Comparison of ENCODE assay signal across 26 cellular contexts in genomic region chr7:38189256-38189938, GRCh38. TPM values are rescaled to one million over a fixed set of nuclear protein-coding genes. Genes with fewer than 3 reads are reported as not detected.
DNase-seq lines count a peak whose midpoint lies in the region; FAIRE-seq and TF ChIP-seq lines count a peak whose summit lies in the region.
"Had no signal": no experiment of that assay in that cellular context is flagged by ENCODE, and none has a peak within 500 bp of the region (broad histone marks: within the 10 kb centered on the region; RNA-seq: fewer than 3 reads in every experiment).

No MANE protein-coding gene starts in this region.

- no peak overlapping the region for H3K4me3 ChIP-seq in BLaER1
- H3K4me3 ChIP-seq: ascending aorta, HAP-1, lower lobe of right lung, upper lobe of right lung had no signal

- no peak for DNase-seq in HFFc6
- DNase-seq in RCC 7860 (ENCODE audit: low spot score): no peak
- DNase-seq in kidney tubule cell (ENCODE audit: low spot score): peak; percentile 31
- DNase-seq in G401 (ENCODE audit: low spot score): no peak
- no peak for DNase-seq in HuH-7.5 (ENCODE audit: low spot score)
- DNase-seq in NCI-H1417 treated with DMSO at 0.1 percent for 48 hours (lab: John Stamatoyannopoulos, UW): no peak
- DNase-seq in 8988T: no peak
- DNase-seq: ACHN; activated CD4-positive, alpha-beta T cell treated with anti-CD3 and anti-CD28 coated beads for 4 hours; DMS153; effector CD8-positive, alpha-beta T cell; foreskin melanocyte; hippocampal formation; lower lobe of right lung; NCI-H146; NCI-H2227 treated with DMSO at 0.1 percent for 48 hours; stimulated activated CD8-positive, alpha-beta memory T cell treated with anti-CD3 and anti-CD28 coated beads, Interleukin-4, amount 100 ng/mL, for 48 hours; T-helper 1 cell; upper lobe of right lung had no signal

- H3K4me3 Mint-ChIP-seq in HFFc6: no peak overlapping the region
- H3K4me3 Mint-ChIP-seq: activated T-helper 1 cell treated with anti-CD3 and anti-CD28 coated beads, Interleukin-12 subunit alpha, Interleukin-12 subunit beta, Interleukin-2, Interleukin-4 antibody, amounts not matched to agents 30 ng/mL and 10 ng/mL and 1 ng/mL, durations not matched to agents 14 hours and 24 hours and 36 hours had no signal

- peaks cover 38% of the 10 kb centered on the region for H3K4me1 ChIP-seq in BLaER1

- H3K36me3 ChIP-seq in BLaER1: no peaks in the 10 kb centered on the region; the same call in 1 of the 2 replicates
- H3K36me3 ChIP-seq: ascending aorta, HAP-1, lower lobe of right lung, upper lobe of right lung had no signal

- peak overlapping the region; percentile 14; the same call in 1 of the 2 replicates for H3K27ac Mint-ChIP-seq in HFFc6
- H3K27ac Mint-ChIP-seq: activated naive CD4-positive, alpha-beta T cell treated with anti-CD3 and anti-CD28 coated beads, Interleukin-2, amount 50 U/mL, for 72 hours; activated T-helper 1 cell treated with anti-CD3 and anti-CD28 coated beads, Interleukin-12 subunit alpha, Interleukin-12 subunit beta, Interleukin-2, Interleukin-4 antibody, amounts not matched to agents 30 ng/mL and 10 ng/mL and 1 ng/mL, durations not matched to agents 14 hours and 24 hours and 36 hours had no signal

- in situ Hi-C loops in G401 (cut with HindIII; ENCODE audit: low sequenced_read_pairs): no loop called here

- no peak overlapping the region for H3K9ac ChIP-seq in BLaER1

- H4K20me1 ChIP-seq in BLaER1: peaks cover 48% of the 10 kb centered on the region

- H3K36me3 Mint-ChIP-seq in HFFc6 (ENCODE audit: low read depth): peaks cover 36% of the 10 kb centered on the region

- no peaks in the 10 kb centered on the region for H3K27me3 Mint-ChIP-seq in HFFc6 (ENCODE audit: insufficient read depth)

- H3K9me3 ChIP-seq in BLaER1: peaks cover 25% of the 10 kb centered on the region
- H3K9me3 ChIP-seq: HAP-1 had no signal

- H3K4me2 ChIP-seq in BLaER1: peak overlapping the region; percentile 24

- peak; percentile 15 for FAIRE-seq in RCC 7860 (lab: Jason Lieb, UNC)
- FAIRE-seq: GM12892, islet of Langerhans had no signal

- H3K9me3 Mint-ChIP-seq in HFFc6: no peaks in the 10 kb centered on the region; the same call in 1 of the 2 replicates

- H3K27ac ChIP-seq in BLaER1: no peak overlapping the region
- H3K27ac ChIP-seq: ascending aorta, lower lobe of right lung, upper lobe of right lung had no signal

- H3K27me3 ChIP-seq in BLaER1: no peaks in the 10 kb centered on the region
- H3K27me3 ChIP-seq: ascending aorta, upper lobe of right lung had no signal

- TF ChIP-seq CTCF in HFFc6 (IDR thresholded peaks at IDR 0.05): no peak

- peaks cover 57% of the 10 kb centered on the region for H3K4me1 Mint-ChIP-seq in HFFc6 (ENCODE audit: low read depth)

RNA-seq across cellular contexts. Expression of gene STARD3NL, which starts 11.4 kb away (rescaled TPM):
- 10 to 100 TPM; 44.5 to 53.2 (median 49.7) TPM for total RNA-seq in HFFc6 (2021; fragmentation: NEBNext Ultra II Directional; extraction: Animal tissue kit (Norgen Biotek cat#: 25700))
- total RNA-seq in G401 (2014; rRNA removed; shearing (Covaris generic)): 73.7 and 113 TPM in 2 replicates
